Comparison of ENCODE assay signal across 14 cellular contexts in genomic region chr13:36887758-36888521, GRCh38. TPM values are rescaled to one million over a fixed set of nuclear protein-coding genes. Genes with fewer than 3 reads are reported as not detected.
DNase-seq lines count a peak whose midpoint lies in the region; ATAC-seq and TF ChIP-seq lines count a peak whose summit lies in the region.
"Had no signal": no experiment of that assay in that cellular context is flagged by ENCODE, and none has a peak within 500 bp of the region (broad histone marks: within the 10 kb centered on the region; RNA-seq: fewer than 3 reads in every experiment).

No MANE protein-coding gene starts in this region.

- H3K27me3 Mint-ChIP-seq in natural killer cell (ENCODE audit: low read depth in 2 of 2) = peaks cover 8 to 21% of the 10 kb centered on the region in 2 donors

- H3K27ac ChIP-seq in OCI-LY3 (ENCODE audit: low read length) = no peak overlapping the region
- H3K27ac ChIP-seq: RWPE1 had no signal

- peak overlapping the region; percentile 7; the same call in 1 of the 2 replicates for H2AFZ ChIP-seq in OCI-LY3 (ENCODE audit: low read depth, low read length)

- H3K79me2 ChIP-seq in OCI-LY3 (ENCODE audit: low read length) = no peaks in the 10 kb centered on the region

- H3K27me3 ChIP-seq in OCI-LY3 (ENCODE audit: low read depth, low read length) = no peaks in the 10 kb centered on the region
- H3K27me3 ChIP-seq: right atrium auricular region had no signal

- H3K4me1 Mint-ChIP-seq in natural killer cell = no peaks in the 10 kb centered on the region
- H3K4me1 Mint-ChIP-seq: activated CD8-positive, alpha-beta memory T cell treated with anti-CD3 and anti-CD28 coated beads, Interleukin-2, amount 10 ng/mL, durations not matched to agents 7 days and 5 days; B cell had no signal

- 0 out of 2 replicates have a peak overlapping the region, but pooled peaks have one; percentile 6 for H3K4me2 ChIP-seq in OCI-LY3 (ENCODE audit: low read length)

- no peak overlapping the region for H3K4me3 ChIP-seq in OCI-LY3 (ENCODE audit: low read length)
- H3K4me3 ChIP-seq: right atrium auricular region had no signal

- DNase-seq in iPS-NIHi7 (ENCODE audit: extremely low spot score) (peak; percentile 26), anterior cingulate cortex (lab: John Stamatoyannopoulos, UW) (no peak), natural killer cell (no peak), T-helper 2 cell (no peak)
- DNase-seq: activated CD8-positive, alpha-beta memory T cell treated with anti-CD3 and anti-CD28 coated beads, Interleukin-2, amount 10 ng/mL, durations not matched to agents 7 days and 5 days; NCI-H2171 had no signal

- no peaks in the 10 kb centered on the region for H3K9me3 ChIP-seq in OCI-LY3 (ENCODE audit: insufficient read depth, low read length)
- H3K9me3 ChIP-seq: right atrium auricular region had no signal

- TF ChIP-seq CTCF in OCI-LY3 (IDR thresholded peaks at IDR 0.05; ENCODE audit: low read depth, low read length) (no peak), natural killer cell (IDR thresholded peaks at IDR 0.05) (no peak)

- H3K27ac Mint-ChIP-seq in natural killer cell = no peak overlapping the region
- H3K27ac Mint-ChIP-seq: activated CD8-positive, alpha-beta memory T cell treated with anti-CD3 and anti-CD28 coated beads, Interleukin-2, amount 10 ng/mL, durations not matched to agents 7 days and 5 days; activated naive CD4-positive, alpha-beta T cell treated with anti-CD3 and anti-CD28 coated beads, Interleukin-2, amount 50 U/mL, for 72 hours; B cell had no signal

- no peak overlapping the region for H3K9ac ChIP-seq in OCI-LY3 (ENCODE audit: low read length)

- no peak overlapping the region for H3K4me3 Mint-ChIP-seq in natural killer cell
- H3K4me3 Mint-ChIP-seq: activated CD8-positive, alpha-beta memory T cell treated with anti-CD3 and anti-CD28 coated beads, Interleukin-2, amount 10 ng/mL, durations not matched to agents 7 days and 5 days; B cell had no signal

- intact Hi-C loops in natural killer cell (cut with micrococcal nuclease) = no loop called here

- ATAC-seq in GM18519 (IDR thresholded peaks at IDR 0.05; ENCODE audit: low FRiP score, unreplicated experiment) (peak; percentile 51), HG02884 (IDR thresholded peaks at IDR 0.05; ENCODE audit: unreplicated experiment) (peak; percentile 49), natural killer cell (no peak), GM19324 (IDR thresholded peaks at IDR 0.05; ENCODE audit: low FRiP score, unreplicated experiment) (no peak)
- ATAC-seq: activated CD8-positive, alpha-beta memory T cell treated with anti-CD3 and anti-CD28 coated beads, Interleukin-2, amount 10 ng/mL, durations not matched to agents 7 days and 5 days; activated naive CD4-positive, alpha-beta T cell treated with anti-CD3 and anti-CD28 coated beads, Interleukin-2, amount 50 U/mL, for 72 hours had no signal

- no peaks in the 10 kb centered on the region for H3K36me3 Mint-ChIP-seq in natural killer cell
- H3K36me3 Mint-ChIP-seq: activated CD8-positive, alpha-beta memory T cell treated with anti-CD3 and anti-CD28 coated beads, Interleukin-2, amount 10 ng/mL, durations not matched to agents 7 days and 5 days; activated naive CD4-positive, alpha-beta T cell treated with anti-CD3 and anti-CD28 coated beads, Interleukin-2, amount 50 U/mL, for 72 hours had no signal

- no peaks in the 10 kb centered on the region for H4K20me1 ChIP-seq in OCI-LY3 (ENCODE audit: insufficient read depth, low read length)

- peaks cover 10% of the 10 kb centered on the region for H3K4me1 ChIP-seq in OCI-LY3 (ENCODE audit: low read length)

- H3K9me3 Mint-ChIP-seq in natural killer cell = no peaks in the 10 kb centered on the region
- H3K9me3 Mint-ChIP-seq: activated naive CD4-positive, alpha-beta T cell treated with anti-CD3 and anti-CD28 coated beads, Interleukin-2, amount 50 U/mL, for 72 hours had no signal

- H3K36me3 ChIP-seq in OCI-LY3 (replicated peaks; ENCODE audit: low read depth, low read length) = no peaks in the 10 kb centered on the region
- H3K36me3 ChIP-seq: right atrium auricular region had no signal

RNA-seq across cellular contexts. Expression of gene SMAD9, which starts 32.1 kb away (rescaled TPM):
- not detected for total RNA-seq in natural killer cell
- total RNA-seq: activated CD8-positive, alpha-beta memory T cell treated with anti-CD3 and anti-CD28 coated beads, Interleukin-2, amount 10 ng/mL, durations not matched to agents 7 days and 5 days; B cell had no signal

Comparison
In these comparisons a context has a peak if more than half of its experiments do, and no peak if none do; other contexts are left out.
1. ATAC-seq: peak in GM18519 (single experiment) and HG02884 (single experiment); none in natural killer cell (0 of 3) and GM19324 (single experiment).